17 cellular contexts compared by ENCODE assay signal in genomic region chr6:36576573-36576972, GRCh38. TPM values are rescaled to one million over a fixed set of nuclear protein-coding genes. Genes with fewer than 3 reads are reported as not detected.
DNase-seq lines count a peak whose midpoint lies in the region; ATAC-seq, FAIRE-seq and TF ChIP-seq lines count a peak whose summit lies in the region.
"Had no signal": no experiment of that assay in that cellular context is flagged by ENCODE, and none has a peak within 500 bp of the region (broad histone marks: within the 10 kb centered on the region; RNA-seq: fewer than 3 reads in every experiment).

No MANE protein-coding gene starts in this region.

- H4K20me1 ChIP-seq in HepG2 (ENCODE audit: insufficient read depth, low read length) = no peaks in the 10 kb centered on the region
- H4K20me1 ChIP-seq in neural progenitor cell (ENCODE audit: low read depth) = no peaks in the 10 kb centered on the region

- peaks cover 80% of the 10 kb centered on the region for H3K4me1 ChIP-seq in HepG2 (ENCODE audit: insufficient read depth, low read length)
- H3K4me1 ChIP-seq in right lobe of liver = peaks cover 0 to 5% (median 0%) of the 10 kb centered on the region in 4 donors
- peaks cover 37% of the 10 kb centered on the region for H3K4me1 ChIP-seq in adipocyte (ENCODE audit: control insufficient read depth, insufficient read depth, low read length)
- H3K4me1 ChIP-seq in neural progenitor cell = peaks cover 8% of the 10 kb centered on the region

- H3K9ac ChIP-seq in HepG2 (ENCODE audit: insufficient read depth, low read depth, low read length) = no peak overlapping the region; the same call in 1 of the 2 replicates
- peak overlapping the region; percentile 67 for H3K9ac ChIP-seq in adipocyte (ENCODE audit: low read length)
- H3K9ac ChIP-seq in neural progenitor cell = no peak overlapping the region

- DNase-seq in HepG2 (ENCODE audit: low spot score) (no peak), right lobe of liver (no peak), adipocyte (ENCODE audit: low read depth) (no peak), neural progenitor cell (ENCODE audit: low spot score) (no peak), UCSD-AML1 (lab: John Stamatoyannopoulos, UW; ENCODE audit: unreplicated experiment) (no peak)
- DNase-seq: activated CD4-positive, alpha-beta T cell treated with anti-CD3 and anti-CD28 coated beads, Interleukin-2, amount 10 ng/mL, durations not matched to agents 7 days and 5 days; activated naive CD8-positive, alpha-beta T cell treated with anti-CD3 and anti-CD28 coated beads, Interleukin-2, amount 10 ng/mL, durations not matched to agents 7 days and 5 days; CD8-positive, alpha-beta T cell; foreskin melanocyte; naive thymus-derived CD8-positive, alpha-beta T cell; NCI-H82; Right ventricle myocardium superior had no signal

- intact Hi-C loops in HepG2 (cut with micrococcal nuclease; ENCODE audit: unreplicated experiment) (no loop called here), right lobe of liver (cut with DNase I) (loop anchor here in 1 of 2 donors (10.0 kb wide), 1 partner anchor 92 kb away; no protein-coding TSS in a partner anchor)

- H3K27me3 ChIP-seq in HepG2 (ENCODE audit: control insufficient read depth in 1 of 2, insufficient read depth in 2 of 2, low read length in 2 of 2) (no peaks in the 10 kb centered on the region), right lobe of liver (no peaks in the 10 kb centered on the region), adipocyte (replicated peaks; ENCODE audit: control insufficient read depth, insufficient read depth, low read length) (no peaks in the 10 kb centered on the region), neural progenitor cell (no peaks in the 10 kb centered on the region)

- TF ChIP-seq EP300 in HepG2 (IDR thresholded peaks at IDR 0.05; ENCODE audit: low read depth in 2 of 2, low read length in 2 of 2) (no peak), HepG2 (CRISPR knock-in tag; IDR thresholded peaks at IDR 0.05; ENCODE audit: borderline replicate concordance) (no peak)

- H3K36me3 ChIP-seq in HepG2 (replicated peaks in 1 of 2; ENCODE audit: control insufficient read depth in 1 of 2, insufficient read depth in 2 of 2, low read length in 2 of 2) (no peaks in the 10 kb centered on the region), right lobe of liver (no peaks in the 10 kb centered on the region), adipocyte (ENCODE audit: control insufficient read depth, insufficient read depth, low read length, severe bottlenecking) (no peaks in the 10 kb centered on the region), neural progenitor cell (no peaks in the 10 kb centered on the region)

- H3K4me2 ChIP-seq in HepG2 (ENCODE audit: low read depth, low read length) (no peak overlapping the region), neural progenitor cell (no peak overlapping the region)

- no peaks in the 10 kb centered on the region for H3K36me3 Mint-ChIP-seq in neural progenitor cell
- H3K36me3 Mint-ChIP-seq: activated naive CD8-positive, alpha-beta T cell treated with anti-CD3 and anti-CD28 coated beads, Interleukin-2, amount 10 ng/mL, durations not matched to agents 7 days and 5 days; CD8-positive, alpha-beta T cell; naive thymus-derived CD8-positive, alpha-beta T cell had no signal

- TF ChIP-seq CTCF in HepG2 (CRISPR knock-in tag; IDR thresholded peaks at IDR 0.05) (no peak), right lobe of liver (IDR thresholded peaks at IDR 0.05) (no peak), neural progenitor cell (IDR thresholded peaks at IDR 0.05) (no peak)

- H3K4me3 Mint-ChIP-seq in neural progenitor cell = peak overlapping the region; percentile 53
- H3K4me3 Mint-ChIP-seq: activated CD4-positive, alpha-beta T cell treated with anti-CD3 and anti-CD28 coated beads, Interleukin-2, amount 10 ng/mL, durations not matched to agents 7 days and 5 days; activated naive CD8-positive, alpha-beta T cell treated with anti-CD3 and anti-CD28 coated beads, Interleukin-2, amount 10 ng/mL, durations not matched to agents 7 days and 5 days; CD8-positive, alpha-beta T cell; naive thymus-derived CD8-positive, alpha-beta T cell had no signal

- no peak overlapping the region for H3K27ac ChIP-seq in HepG2 (ENCODE audit: extremely low read length, insufficient read depth, low read length)
- no peak overlapping the region for H3K27ac ChIP-seq in right lobe of liver
- H3K27ac ChIP-seq in neural progenitor cell = no peak overlapping the region

- in situ Hi-C loops in HepG2 (cut with HindIII; ENCODE audit: extremely low pct_ligation_motif_present, low pct_unique_long_range_greater_than_20kb) = no loop called here

- peaks cover 21% of the 10 kb centered on the region for H3F3A ChIP-seq in neural progenitor cell (ENCODE audit: low read depth)

- peaks cover 15% of the 10 kb centered on the region for H3K27me3 Mint-ChIP-seq in neural progenitor cell (ENCODE audit: insufficient read depth, low read depth)
- H3K27me3 Mint-ChIP-seq: activated naive CD8-positive, alpha-beta T cell treated with anti-CD3 and anti-CD28 coated beads, Interleukin-2, amount 10 ng/mL, durations not matched to agents 7 days and 5 days; naive thymus-derived CD8-positive, alpha-beta T cell had no signal

- ATAC-seq in HepG2 (peak; percentile 25; the same call in 2 of the 3 replicates), right lobe of liver (no peak), GM19452 (IDR thresholded peaks at IDR 0.05; ENCODE audit: unreplicated experiment) (no peak), GM21717 (IDR thresholded peaks at IDR 0.05; ENCODE audit: unreplicated experiment) (no peak), GM21737 (IDR thresholded peaks at IDR 0.05; ENCODE audit: unreplicated experiment) (no peak)
- ATAC-seq: CD8-positive, alpha-beta T cell; naive thymus-derived CD8-positive, alpha-beta T cell had no signal

- CTCF ChIA-PET in HepG2 (lab: Yijun Ruan, JAX; ENCODE audit: low intra/inter-chr PET ratio, low total read pairs) = no interaction called here

- no peaks in the 10 kb centered on the region for H3K79me2 ChIP-seq in HepG2 (ENCODE audit: insufficient read depth, low read length)
- H3K79me2 ChIP-seq in neural progenitor cell (ENCODE audit: low read depth) = no peaks in the 10 kb centered on the region

- no peak for FAIRE-seq in HepG2 (lab: Jason Lieb, UNC)
- FAIRE-seq: A204.1, H54 had no signal

- H3K27ac Mint-ChIP-seq in neural progenitor cell = peak overlapping the region; percentile 46
- H3K27ac Mint-ChIP-seq: activated CD4-positive, alpha-beta T cell treated with anti-CD3 and anti-CD28 coated beads, Interleukin-2, amount 10 ng/mL, durations not matched to agents 7 days and 5 days; activated naive CD8-positive, alpha-beta T cell treated with anti-CD3 and anti-CD28 coated beads, Interleukin-2, amount 10 ng/mL, durations not matched to agents 7 days and 5 days; CD8-positive, alpha-beta T cell had no signal

- no peak overlapping the region for H2AFZ ChIP-seq in HepG2 (ENCODE audit: low read length)
- H2AFZ ChIP-seq in neural progenitor cell (replicated peaks) = no peak overlapping the region

- H3K9me3 ChIP-seq in HepG2 (ENCODE audit: low read length) (no peaks in the 10 kb centered on the region), right lobe of liver (no peaks in the 10 kb centered on the region), adipocyte (ENCODE audit: control insufficient read depth, low read length) (no peaks in the 10 kb centered on the region), neural progenitor cell (ENCODE audit: low read depth) (no peaks in the 10 kb centered on the region)

- H3K4me3 ChIP-seq in HepG2 (replicated peaks in 1 of 3; ENCODE audit: insufficient read depth in 1 of 3, low read depth in 2 of 3, low read length in 3 of 3) = no peak overlapping the region
- no peak overlapping the region for H3K4me3 ChIP-seq in right lobe of liver
- H3K4me3 ChIP-seq in adipocyte (ENCODE audit: low read length) = no peak overlapping the region
- no peak overlapping the region for H3K4me3 ChIP-seq in neural progenitor cell

- POLR2A ChIA-PET in HepG2 (lab: Yijun Ruan, JAX) = interaction anchor here (1.4 to 2.3 kb wide), 2 partner anchors 9 to 17 kb away, joined by 5 to 14 read pairs; partner anchors contain the start of gene SRSF3

- TF ChIP-seq POLR2A in HepG2 (IDR thresholded peaks at IDR 0.05; ENCODE audit: insufficient read depth in 1 of 2, low read depth in 2 of 2, low read length in 2 of 2) (no peak), right lobe of liver (IDR thresholded peaks at IDR 0.05) (no peak)

- 70% methylated on average over 6 of the region's 6 CpGs for WGBS in HepG2 (ENCODE audit: low lambda C conversion rate)
- 80% methylated on average over 6 of the region's 6 CpGs for WGBS in right lobe of liver (ENCODE audit: insufficient coverage, low coverage, low lambda C conversion rate, missing lambda C conversion rate)

- peaks cover 4% of the 10 kb centered on the region for H3K9me3 Mint-ChIP-seq in neural progenitor cell
- H3K9me3 Mint-ChIP-seq: activated naive CD8-positive, alpha-beta T cell treated with anti-CD3 and anti-CD28 coated beads, Interleukin-2, amount 10 ng/mL, durations not matched to agents 7 days and 5 days; CD8-positive, alpha-beta T cell had no signal

- no peak for TF ChIP-seq RAD21 in HepG2 (CRISPR knock-in tag; IDR thresholded peaks at IDR 0.05)

- BruUV-seq in HepG2 (replicated peaks; lab: Mats Ljungman, UMichigan) = no TSS peak

- peaks cover 28% of the 10 kb centered on the region for H3K4me1 Mint-ChIP-seq in neural progenitor cell

RNA-seq across cellular contexts. Expression of gene SRSF3, which starts 17.6 kb away (rescaled TPM):
- total RNA-seq in HepG2 (2016; rRNA removed; fragmentation: Illumina TruSeq; extraction: Trizol) = 684 and 1,115 TPM in 2 replicates
- total RNA-seq in HepG2 (2016; cell fraction: cytosol; rRNA removed; fragmentation: Illumina TruSeq; extraction: Trizol; ENCODE audit: low read depth) = 87.6 and 93.5 TPM in 2 replicates
- total RNA-seq in HepG2 (2016; cell fraction: insoluble cytoplasmic fraction; rRNA removed; fragmentation: Illumina TruSeq; extraction: Trizol) = 702 and 1,085 TPM in 2 replicates
- 160 and 205 TPM in 2 replicates for total RNA-seq in HepG2 (2016; cell fraction: membrane; rRNA removed; fragmentation: Illumina TruSeq; extraction: Trizol)
- total RNA-seq in HepG2 (2016; cell fraction: nucleus; rRNA removed; fragmentation: Illumina TruSeq; extraction: Trizol) = 332 and 341 TPM in 2 replicates
- 149 and 206 TPM in 2 replicates for polyA plus RNA-seq in HepG2 (2011; rRNA removed)
- polyA plus RNA-seq in HepG2 (2011; cell fraction: cytosol; rRNA removed) = 204 and 209 TPM in 2 replicates
- polyA plus RNA-seq in HepG2 (2011; cell fraction: nucleus; rRNA removed) = 336 and 345 TPM in 2 replicates
- polyA plus RNA-seq in HepG2 (2012) = 161 and 268 TPM in 2 replicates
- 90.1 and 97.9 TPM in 2 replicates for polyA plus RNA-seq in HepG2 (2016; cell fraction: cytosol; fragmentation: Illumina TruSeq; extraction: Trizol; ENCODE audit: low read depth)
- polyA plus RNA-seq in HepG2 (2016; cell fraction: insoluble cytoplasmic fraction; fragmentation: Illumina TruSeq; extraction: Trizol; ENCODE audit: low read depth) = 1,067 and 1,144 TPM in 2 replicates
- 123 and 146 TPM in 2 replicates for polyA plus RNA-seq in HepG2 (2016; cell fraction: membrane; fragmentation: Illumina TruSeq; extraction: Trizol; ENCODE audit: low read depth)
- 510 and 537 TPM in 2 replicates for polyA plus RNA-seq in HepG2 (2016; cell fraction: nucleus; fragmentation: Illumina TruSeq; extraction: Trizol; ENCODE audit: insufficient read depth, low read depth)
- 214 and 251 TPM in 2 replicates for polyA minus RNA-seq in HepG2 (2011; rRNA and poly(A)+ RNA removed; ENCODE audit: low replicate concordance)
- polyA minus RNA-seq in HepG2 (2011; cell fraction: cytosol; rRNA and poly(A)+ RNA removed) = 55.8 and 58.4 TPM in 2 replicates
- 453 and 553 TPM in 2 replicates for polyA minus RNA-seq in HepG2 (2011; cell fraction: nucleus; rRNA and poly(A)+ RNA removed)
- total RNA-seq in right lobe of liver = 100 to 1,000 TPM in 2 of 6 experiments, 10 to 100 TPM in 4; 36.8 to 103 (median 71.4) TPM
- 267 and 297 TPM in 2 replicates for total RNA-seq in neural progenitor cell (ENCODE audit: low replicate concordance)

RNA-seq across cellular contexts. Expression of gene STK38, which starts 29.3 kb away (rescaled TPM):
- 20.7 and 25.5 TPM in 2 replicates for total RNA-seq in HepG2 (2016; rRNA removed; fragmentation: Illumina TruSeq; extraction: Trizol)
- total RNA-seq in HepG2 (2016; cell fraction: cytosol; rRNA removed; fragmentation: Illumina TruSeq; extraction: Trizol; ENCODE audit: low read depth) = 3.6 and 4.8 TPM in 2 replicates
- 20.5 and 24.3 TPM in 2 replicates for total RNA-seq in HepG2 (2016; cell fraction: insoluble cytoplasmic fraction; rRNA removed; fragmentation: Illumina TruSeq; extraction: Trizol)
- 8.8 and 9.2 TPM in 2 replicates for total RNA-seq in HepG2 (2016; cell fraction: membrane; rRNA removed; fragmentation: Illumina TruSeq; extraction: Trizol)
- total RNA-seq in HepG2 (2016; cell fraction: nucleus; rRNA removed; fragmentation: Illumina TruSeq; extraction: Trizol) = 16.9 and 18.3 TPM in 2 replicates
- polyA plus RNA-seq in HepG2 (2011; rRNA removed) = 10.3 and 10.7 TPM in 2 replicates
- polyA plus RNA-seq in HepG2 (2011; cell fraction: cytosol; rRNA removed) = 5.2 and 7.9 TPM in 2 replicates
- polyA plus RNA-seq in HepG2 (2011; cell fraction: nucleus; rRNA removed) = 17.4 and 18.6 TPM in 2 replicates
- 14.4 and 14.8 TPM in 2 replicates for polyA plus RNA-seq in HepG2 (2012)
- polyA plus RNA-seq in HepG2 (2016; cell fraction: cytosol; fragmentation: Illumina TruSeq; extraction: Trizol; ENCODE audit: low read depth) = 1.2 and 1.3 TPM in 2 replicates
- 21.9 and 22.8 TPM in 2 replicates for polyA plus RNA-seq in HepG2 (2016; cell fraction: insoluble cytoplasmic fraction; fragmentation: Illumina TruSeq; extraction: Trizol; ENCODE audit: low read depth)
- 4.0 and 4.3 TPM in 2 replicates for polyA plus RNA-seq in HepG2 (2016; cell fraction: membrane; fragmentation: Illumina TruSeq; extraction: Trizol; ENCODE audit: low read depth)
- polyA plus RNA-seq in HepG2 (2016; cell fraction: nucleus; fragmentation: Illumina TruSeq; extraction: Trizol; ENCODE audit: insufficient read depth, low read depth) = 34.7 and 34.8 TPM in 2 replicates
- 3.9 and 12.3 TPM in 2 replicates for polyA minus RNA-seq in HepG2 (2011; rRNA and poly(A)+ RNA removed; ENCODE audit: low replicate concordance)
- 5.2 and 7.1 TPM in 2 replicates for polyA minus RNA-seq in HepG2 (2011; cell fraction: cytosol; rRNA and poly(A)+ RNA removed)
- polyA minus RNA-seq in HepG2 (2011; cell fraction: nucleus; rRNA and poly(A)+ RNA removed) = 11.6 and 14.5 TPM in 2 replicates
- total RNA-seq in right lobe of liver = 10 to 100 TPM; 12.5 to 19.2 (median 16.1) TPM
- total RNA-seq in neural progenitor cell (ENCODE audit: low replicate concordance) = 26.1 and 31.9 TPM in 2 replicates
